In the genomic region with DNA sequence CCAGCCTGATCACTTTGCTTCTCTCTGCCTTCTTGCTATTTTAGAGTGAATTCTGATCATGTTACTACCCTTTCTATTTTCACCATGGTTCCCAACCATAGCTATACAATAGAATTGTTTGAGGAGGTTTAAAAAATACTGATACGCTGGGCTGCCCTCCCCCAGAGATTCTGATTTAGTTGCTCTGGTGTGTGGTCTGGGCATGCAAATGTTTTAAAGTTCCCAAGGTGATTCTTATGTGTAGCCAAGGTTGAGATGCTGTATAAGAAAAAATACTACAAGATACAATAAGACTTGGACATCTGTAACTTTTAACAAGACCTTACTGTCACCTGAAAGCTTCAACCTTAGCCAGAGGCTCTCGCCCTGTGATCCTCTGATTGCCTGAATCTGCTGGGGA, we compare ENCODE assay signal across 23 cellular contexts.
"Had no signal": no experiment of that assay in that cellular context is flagged by ENCODE, and none has a peak within 500 bp of the region (broad histone marks: within the 10 kb centered on the region; RNA-seq: fewer than 3 reads in every experiment).

No MANE protein-coding gene starts in this region.

- ATAC-seq: effector memory CD8-positive, alpha-beta T cell; foreskin keratinocyte; gastroesophageal sphincter; heart right ventricle; left cardiac atrium; left lung; left ventricle myocardium superior; lower lobe of right lung; mucosa of descending colon had no signal

- H3K4me1 ChIP-seq: colonic mucosa, esophagus muscularis mucosa, foreskin keratinocyte, gastroesophageal sphincter, heart right ventricle, left lung, lower lobe of right lung had no signal

- H3K27ac ChIP-seq: colonic mucosa, epithelial cell of prostate, esophagus muscularis mucosa, foreskin keratinocyte, gastroesophageal sphincter, heart right ventricle, left lung, lower lobe of right lung had no signal

- FAIRE-seq: endometrium, frontal cortex, islet of Langerhans, keratinocyte had no signal

- H3K9me3 ChIP-seq: colonic mucosa, esophagus muscularis mucosa, gastroesophageal sphincter, heart right ventricle, left lung, lower lobe of right lung, mucosa of descending colon had no signal

- H3K4me3 ChIP-seq: colonic mucosa, esophagus muscularis mucosa, gastroesophageal sphincter, heart right ventricle, left lung, lower lobe of right lung, mucosa of descending colon had no signal

- H3K27me3 ChIP-seq: colonic mucosa, foreskin keratinocyte, gastroesophageal sphincter, left lung had no signal

- H3K36me3 ChIP-seq: colonic mucosa, esophagus muscularis mucosa, gastroesophageal sphincter, heart right ventricle, left lung, lower lobe of right lung had no signal

- DNase-seq: colonic mucosa; cortex of kidney; effector CD8-positive, alpha-beta T cell; effector memory CD8-positive, alpha-beta T cell; endodermal cell; foreskin keratinocyte; head of caudate nucleus; heart right ventricle; hippocampal formation; left cardiac atrium; left lung; left ventricle myocardium superior; lower lobe of right lung; mesenchymal stem cell; mucosa of descending colon; naive B cell had no signal
